Comparison of ENCODE assay signal across 2 cellular contexts in genomic region chr16:10335681-10336080, GRCh38.
TF ChIP-seq lines count a peak whose summit lies in the region.

No MANE protein-coding gene starts in this region.

TF ChIP-seq in GM23338, 12 proteins besides CTCF, POLR2A, EP300 and RAD21:
- TF ChIP-seq EZH2phosphoT487 (IDR thresholded peaks at IDR 0.05; ENCODE audit: unreplicated experiment) (no peak), CREB1 (CRISPR knock-in tag; IDR thresholded peaks at IDR 0.05; ENCODE audit: low read depth) (no peak), REST (IDR thresholded peaks at IDR 0.05; ENCODE audit: unreplicated experiment) (no peak), STAT1 (IDR thresholded peaks at IDR 0.05; ENCODE audit: unreplicated experiment) (no peak), NANOG (IDR thresholded peaks at IDR 0.05; ENCODE audit: borderline replicate concordance) (no peak), ZNF331 (CRISPR knock-in tag; IDR thresholded peaks at IDR 0.05; ENCODE audit: low read depth) (no peak), ZNF114 (CRISPR knock-in tag; IDR thresholded peaks at IDR 0.05) (no peak), JUNB (IDR thresholded peaks at IDR 0.05; ENCODE audit: unreplicated experiment) (no peak), POLR2AphosphoS5 (IDR thresholded peaks at IDR 0.05; ENCODE audit: low read depth) (no peak), EZH2 (IDR thresholded peaks at IDR 0.05; ENCODE audit: low read depth, unreplicated experiment) (no peak)
- TF ChIP-seq, protein P1, sequence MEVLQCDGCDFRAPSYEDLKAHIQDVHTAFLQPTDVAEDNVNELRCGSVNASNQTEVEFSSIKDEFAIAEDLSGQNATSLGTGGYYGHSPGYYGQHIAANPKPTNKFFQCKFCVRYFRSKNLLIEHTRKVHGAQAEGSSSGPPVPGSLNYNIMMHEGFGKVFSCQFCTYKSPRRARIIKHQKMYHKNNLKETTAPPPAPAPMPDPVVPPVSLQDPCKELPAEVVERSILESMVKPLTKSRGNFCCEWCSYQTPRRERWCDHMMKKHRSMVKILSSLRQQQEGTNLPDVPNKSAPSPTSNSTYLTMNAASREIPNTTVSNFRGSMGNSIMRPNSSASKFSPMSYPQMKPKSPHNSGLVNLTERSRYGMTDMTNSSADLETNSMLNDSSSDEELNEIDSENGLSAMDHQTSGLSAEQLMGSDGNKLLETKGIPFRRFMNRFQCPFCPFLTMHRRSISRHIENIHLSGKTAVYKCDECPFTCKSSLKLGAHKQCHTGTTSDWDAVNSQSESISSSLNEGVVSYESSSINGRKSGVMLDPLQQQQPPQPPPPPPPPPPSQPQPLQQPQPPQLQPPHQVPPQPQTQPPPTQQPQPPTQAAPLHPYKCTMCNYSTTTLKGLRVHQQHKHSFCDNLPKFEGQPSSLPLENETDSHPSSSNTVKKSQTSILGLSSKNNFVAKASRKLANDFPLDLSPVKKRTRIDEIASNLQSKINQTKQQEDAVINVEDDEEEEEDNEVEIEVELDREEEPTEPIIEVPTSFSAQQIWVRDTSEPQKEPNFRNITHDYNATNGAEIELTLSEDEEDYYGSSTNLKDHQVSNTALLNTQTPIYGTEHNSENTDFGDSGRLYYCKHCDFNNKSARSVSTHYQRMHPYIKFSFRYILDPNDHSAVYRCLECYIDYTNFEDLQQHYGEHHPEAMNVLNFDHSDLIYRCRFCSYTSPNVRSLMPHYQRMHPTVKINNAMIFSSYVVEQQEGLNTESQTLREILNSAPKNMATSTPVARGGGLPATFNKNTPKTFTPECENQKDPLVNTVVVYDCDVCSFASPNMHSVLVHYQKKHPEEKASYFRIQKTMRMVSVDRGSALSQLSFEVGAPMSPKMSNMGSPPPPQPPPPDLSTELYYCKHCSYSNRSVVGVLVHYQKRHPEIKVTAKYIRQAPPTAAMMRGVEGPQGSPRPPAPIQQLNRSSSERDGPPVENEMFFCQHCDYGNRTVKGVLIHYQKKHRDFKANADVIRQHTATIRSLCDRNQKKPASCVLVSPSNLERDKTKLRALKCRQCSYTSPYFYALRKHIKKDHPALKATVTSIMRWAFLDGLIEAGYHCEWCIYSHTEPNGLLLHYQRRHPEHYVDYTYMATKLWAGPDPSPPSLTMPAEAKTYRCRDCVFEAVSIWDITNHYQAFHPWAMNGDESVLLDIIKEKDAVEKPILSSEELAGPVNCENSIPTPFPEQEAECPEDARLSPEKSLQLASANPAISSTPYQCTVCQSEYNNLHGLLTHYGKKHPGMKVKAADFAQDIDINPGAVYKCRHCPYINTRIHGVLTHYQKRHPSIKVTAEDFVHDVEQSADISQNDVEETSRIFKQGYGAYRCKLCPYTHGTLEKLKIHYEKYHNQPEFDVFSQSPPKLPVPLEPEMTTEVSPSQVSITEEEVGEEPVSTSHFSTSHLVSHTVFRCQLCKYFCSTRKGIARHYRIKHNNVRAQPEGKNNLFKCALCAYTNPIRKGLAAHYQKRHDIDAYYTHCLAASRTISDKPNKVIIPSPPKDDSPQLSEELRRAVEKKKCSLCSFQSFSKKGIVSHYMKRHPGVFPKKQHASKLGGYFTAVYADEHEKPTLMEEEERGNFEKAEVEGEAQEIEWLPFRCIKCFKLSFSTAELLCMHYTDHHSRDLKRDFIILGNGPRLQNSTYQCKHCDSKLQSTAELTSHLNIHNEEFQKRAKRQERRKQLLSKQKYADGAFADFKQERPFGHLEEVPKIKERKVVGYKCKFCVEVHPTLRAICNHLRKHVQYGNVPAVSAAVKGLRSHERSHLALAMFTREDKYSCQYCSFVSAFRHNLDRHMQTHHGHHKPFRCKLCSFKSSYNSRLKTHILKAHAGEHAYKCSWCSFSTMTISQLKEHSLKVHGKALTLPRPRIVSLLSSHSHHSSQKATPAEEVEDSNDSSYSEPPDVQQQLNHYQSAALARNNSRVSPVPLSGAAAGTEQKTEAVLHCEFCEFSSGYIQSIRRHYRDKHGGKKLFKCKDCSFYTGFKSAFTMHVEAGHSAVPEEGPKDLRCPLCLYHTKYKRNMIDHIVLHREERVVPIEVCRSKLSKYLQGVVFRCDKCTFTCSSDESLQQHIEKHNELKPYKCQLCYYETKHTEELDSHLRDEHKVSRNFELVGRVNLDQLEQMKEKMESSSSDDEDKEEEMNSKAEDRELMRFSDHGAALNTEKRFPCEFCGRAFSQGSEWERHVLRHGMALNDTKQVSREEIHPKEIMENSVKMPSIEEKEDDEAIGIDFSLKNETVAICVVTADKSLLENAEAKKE (CRISPR knock-in tag; IDR thresholded peaks at IDR 0.05), result no peak
- TF ChIP-seq, protein P2, sequence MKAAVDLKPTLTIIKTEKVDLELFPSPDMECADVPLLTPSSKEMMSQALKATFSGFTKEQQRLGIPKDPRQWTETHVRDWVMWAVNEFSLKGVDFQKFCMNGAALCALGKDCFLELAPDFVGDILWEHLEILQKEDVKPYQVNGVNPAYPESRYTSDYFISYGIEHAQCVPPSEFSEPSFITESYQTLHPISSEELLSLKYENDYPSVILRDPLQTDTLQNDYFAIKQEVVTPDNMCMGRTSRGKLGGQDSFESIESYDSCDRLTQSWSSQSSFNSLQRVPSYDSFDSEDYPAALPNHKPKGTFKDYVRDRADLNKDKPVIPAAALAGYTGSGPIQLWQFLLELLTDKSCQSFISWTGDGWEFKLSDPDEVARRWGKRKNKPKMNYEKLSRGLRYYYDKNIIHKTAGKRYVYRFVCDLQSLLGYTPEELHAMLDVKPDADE (IDR thresholded peaks at IDR 0.05), result no peak

TF ChIP-seq in K562, 482 proteins besides CTCF, POLR2A, EP300 and RAD21 (continued from another document and continues in another):
- TF ChIP-seq RBM34 (IDR thresholded peaks at IDR 0.05; ENCODE audit: borderline replicate concordance, insufficient read depth, low read length) (no peak), TBP (optimal IDR thresholded peaks at IDR 0.05; ENCODE audit: low read depth, low read length) (no peak), ZFPM2 (CRISPR knock-in tag; IDR thresholded peaks at IDR 0.05) (no peak), ZNF174 (CRISPR knock-in tag; IDR thresholded peaks at IDR 0.05) (no peak), ZNF449 (CRISPR knock-in tag; IDR thresholded peaks at IDR 0.05) (no peak), ZSCAN29 (IDR thresholded peaks at IDR 0.05) (no peak), SMAD2 (IDR thresholded peaks at IDR 0.05; ENCODE audit: low read depth, low read length) (no peak), GABPB1 (CRISPR knock-in tag; IDR thresholded peaks at IDR 0.05) (no peak), HNRNPK (IDR thresholded peaks at IDR 0.05; ENCODE audit: low read depth, low read length, poor library complexity, severe bottlenecking) (no peak), RBM22 (IDR thresholded peaks at IDR 0.05; ENCODE audit: low read depth, low read length, poor library complexity, severe bottlenecking) (no peak), HSF4 (CRISPR knock-in tag; IDR thresholded peaks at IDR 0.05; ENCODE audit: borderline replicate concordance) (no peak), ZNF586 (CRISPR knock-in tag; conservative IDR thresholded peaks at IDR 0.05) (no peak)
- TF ChIP-seq, protein P3, sequence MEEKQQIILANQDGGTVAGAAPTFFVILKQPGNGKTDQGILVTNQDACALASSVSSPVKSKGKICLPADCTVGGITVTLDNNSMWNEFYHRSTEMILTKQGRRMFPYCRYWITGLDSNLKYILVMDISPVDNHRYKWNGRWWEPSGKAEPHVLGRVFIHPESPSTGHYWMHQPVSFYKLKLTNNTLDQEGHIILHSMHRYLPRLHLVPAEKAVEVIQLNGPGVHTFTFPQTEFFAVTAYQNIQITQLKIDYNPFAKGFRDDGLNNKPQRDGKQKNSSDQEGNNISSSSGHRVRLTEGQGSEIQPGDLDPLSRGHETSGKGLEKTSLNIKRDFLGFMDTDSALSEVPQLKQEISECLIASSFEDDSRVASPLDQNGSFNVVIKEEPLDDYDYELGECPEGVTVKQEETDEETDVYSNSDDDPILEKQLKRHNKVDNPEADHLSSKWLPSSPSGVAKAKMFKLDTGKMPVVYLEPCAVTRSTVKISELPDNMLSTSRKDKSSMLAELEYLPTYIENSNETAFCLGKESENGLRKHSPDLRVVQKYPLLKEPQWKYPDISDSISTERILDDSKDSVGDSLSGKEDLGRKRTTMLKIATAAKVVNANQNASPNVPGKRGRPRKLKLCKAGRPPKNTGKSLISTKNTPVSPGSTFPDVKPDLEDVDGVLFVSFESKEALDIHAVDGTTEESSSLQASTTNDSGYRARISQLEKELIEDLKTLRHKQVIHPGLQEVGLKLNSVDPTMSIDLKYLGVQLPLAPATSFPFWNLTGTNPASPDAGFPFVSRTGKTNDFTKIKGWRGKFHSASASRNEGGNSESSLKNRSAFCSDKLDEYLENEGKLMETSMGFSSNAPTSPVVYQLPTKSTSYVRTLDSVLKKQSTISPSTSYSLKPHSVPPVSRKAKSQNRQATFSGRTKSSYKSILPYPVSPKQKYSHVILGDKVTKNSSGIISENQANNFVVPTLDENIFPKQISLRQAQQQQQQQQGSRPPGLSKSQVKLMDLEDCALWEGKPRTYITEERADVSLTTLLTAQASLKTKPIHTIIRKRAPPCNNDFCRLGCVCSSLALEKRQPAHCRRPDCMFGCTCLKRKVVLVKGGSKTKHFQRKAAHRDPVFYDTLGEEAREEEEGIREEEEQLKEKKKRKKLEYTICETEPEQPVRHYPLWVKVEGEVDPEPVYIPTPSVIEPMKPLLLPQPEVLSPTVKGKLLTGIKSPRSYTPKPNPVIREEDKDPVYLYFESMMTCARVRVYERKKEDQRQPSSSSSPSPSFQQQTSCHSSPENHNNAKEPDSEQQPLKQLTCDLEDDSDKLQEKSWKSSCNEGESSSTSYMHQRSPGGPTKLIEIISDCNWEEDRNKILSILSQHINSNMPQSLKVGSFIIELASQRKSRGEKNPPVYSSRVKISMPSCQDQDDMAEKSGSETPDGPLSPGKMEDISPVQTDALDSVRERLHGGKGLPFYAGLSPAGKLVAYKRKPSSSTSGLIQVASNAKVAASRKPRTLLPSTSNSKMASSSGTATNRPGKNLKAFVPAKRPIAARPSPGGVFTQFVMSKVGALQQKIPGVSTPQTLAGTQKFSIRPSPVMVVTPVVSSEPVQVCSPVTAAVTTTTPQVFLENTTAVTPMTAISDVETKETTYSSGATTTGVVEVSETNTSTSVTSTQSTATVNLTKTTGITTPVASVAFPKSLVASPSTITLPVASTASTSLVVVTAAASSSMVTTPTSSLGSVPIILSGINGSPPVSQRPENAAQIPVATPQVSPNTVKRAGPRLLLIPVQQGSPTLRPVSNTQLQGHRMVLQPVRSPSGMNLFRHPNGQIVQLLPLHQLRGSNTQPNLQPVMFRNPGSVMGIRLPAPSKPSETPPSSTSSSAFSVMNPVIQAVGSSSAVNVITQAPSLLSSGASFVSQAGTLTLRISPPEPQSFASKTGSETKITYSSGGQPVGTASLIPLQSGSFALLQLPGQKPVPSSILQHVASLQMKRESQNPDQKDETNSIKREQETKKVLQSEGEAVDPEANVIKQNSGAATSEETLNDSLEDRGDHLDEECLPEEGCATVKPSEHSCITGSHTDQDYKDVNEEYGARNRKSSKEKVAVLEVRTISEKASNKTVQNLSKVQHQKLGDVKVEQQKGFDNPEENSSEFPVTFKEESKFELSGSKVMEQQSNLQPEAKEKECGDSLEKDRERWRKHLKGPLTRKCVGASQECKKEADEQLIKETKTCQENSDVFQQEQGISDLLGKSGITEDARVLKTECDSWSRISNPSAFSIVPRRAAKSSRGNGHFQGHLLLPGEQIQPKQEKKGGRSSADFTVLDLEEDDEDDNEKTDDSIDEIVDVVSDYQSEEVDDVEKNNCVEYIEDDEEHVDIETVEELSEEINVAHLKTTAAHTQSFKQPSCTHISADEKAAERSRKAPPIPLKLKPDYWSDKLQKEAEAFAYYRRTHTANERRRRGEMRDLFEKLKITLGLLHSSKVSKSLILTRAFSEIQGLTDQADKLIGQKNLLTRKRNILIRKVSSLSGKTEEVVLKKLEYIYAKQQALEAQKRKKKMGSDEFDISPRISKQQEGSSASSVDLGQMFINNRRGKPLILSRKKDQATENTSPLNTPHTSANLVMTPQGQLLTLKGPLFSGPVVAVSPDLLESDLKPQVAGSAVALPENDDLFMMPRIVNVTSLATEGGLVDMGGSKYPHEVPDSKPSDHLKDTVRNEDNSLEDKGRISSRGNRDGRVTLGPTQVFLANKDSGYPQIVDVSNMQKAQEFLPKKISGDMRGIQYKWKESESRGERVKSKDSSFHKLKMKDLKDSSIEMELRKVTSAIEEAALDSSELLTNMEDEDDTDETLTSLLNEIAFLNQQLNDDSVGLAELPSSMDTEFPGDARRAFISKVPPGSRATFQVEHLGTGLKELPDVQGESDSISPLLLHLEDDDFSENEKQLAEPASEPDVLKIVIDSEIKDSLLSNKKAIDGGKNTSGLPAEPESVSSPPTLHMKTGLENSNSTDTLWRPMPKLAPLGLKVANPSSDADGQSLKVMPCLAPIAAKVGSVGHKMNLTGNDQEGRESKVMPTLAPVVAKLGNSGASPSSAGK (IDR thresholded peaks at IDR 0.05), result no peak
